ENCODE assay signal across 1 cellular context in the genomic region with DNA sequence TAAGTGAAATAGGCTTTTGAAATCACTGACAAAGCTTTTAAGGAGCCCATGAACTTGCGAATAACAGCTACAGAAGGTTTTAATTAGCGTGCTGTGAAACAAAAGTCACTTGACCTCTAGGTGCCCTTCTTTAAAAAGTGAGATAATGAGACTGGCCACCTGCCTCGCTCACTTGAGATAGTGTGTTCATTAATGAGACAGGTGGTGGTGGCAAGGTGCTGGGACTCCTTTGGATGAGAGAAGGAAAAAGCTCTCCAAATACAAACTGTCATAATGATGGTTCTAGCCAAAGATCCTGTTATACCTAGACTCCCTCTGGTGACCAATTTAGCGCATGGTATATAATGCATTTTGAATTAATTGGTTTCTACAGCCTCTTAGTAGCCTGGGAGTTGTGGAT.
TF ChIP-seq lines count a peak whose summit lies in the region.

No MANE protein-coding gene starts in this region.

TF ChIP-seq in H1, 55 proteins besides CTCF, POLR2A, EP300 and RAD21 (continued from another document):
- TF ChIP-seq MAFK (IDR thresholded peaks at IDR 0.05; ENCODE audit: low read depth, low read length): no peak
- no peak for TF ChIP-seq EZH2 (IDR thresholded peaks at IDR 0.05; ENCODE audit: low read depth, low read length, severe bottlenecking)
- TF ChIP-seq SP1 (IDR thresholded peaks at IDR 0.05; ENCODE audit: low read depth, low read length): no peak
- TF ChIP-seq GABPA (IDR thresholded peaks at IDR 0.05; ENCODE audit: borderline replicate concordance, insufficient read depth, low read length): no peak
- TF ChIP-seq MAX (IDR thresholded peaks at IDR 0.05): no peak
- TF ChIP-seq POLR2AphosphoS5 (IDR thresholded peaks at IDR 0.05; ENCODE audit: low read depth, low read length): no peak
- no peak for TF ChIP-seq CEBPB (IDR thresholded peaks at IDR 0.05; ENCODE audit: low read depth, low read length)
- TF ChIP-seq PHF8 (conservative IDR thresholded peaks at IDR 0.05; ENCODE audit: low read depth, low read length): no peak
- no peak for TF ChIP-seq SP2 (IDR thresholded peaks at IDR 0.05; ENCODE audit: low read length)
- TF ChIP-seq CREB1 (IDR thresholded peaks at IDR 0.05): no peak
